8 cellular contexts compared by ENCODE assay signal in the genomic region with DNA sequence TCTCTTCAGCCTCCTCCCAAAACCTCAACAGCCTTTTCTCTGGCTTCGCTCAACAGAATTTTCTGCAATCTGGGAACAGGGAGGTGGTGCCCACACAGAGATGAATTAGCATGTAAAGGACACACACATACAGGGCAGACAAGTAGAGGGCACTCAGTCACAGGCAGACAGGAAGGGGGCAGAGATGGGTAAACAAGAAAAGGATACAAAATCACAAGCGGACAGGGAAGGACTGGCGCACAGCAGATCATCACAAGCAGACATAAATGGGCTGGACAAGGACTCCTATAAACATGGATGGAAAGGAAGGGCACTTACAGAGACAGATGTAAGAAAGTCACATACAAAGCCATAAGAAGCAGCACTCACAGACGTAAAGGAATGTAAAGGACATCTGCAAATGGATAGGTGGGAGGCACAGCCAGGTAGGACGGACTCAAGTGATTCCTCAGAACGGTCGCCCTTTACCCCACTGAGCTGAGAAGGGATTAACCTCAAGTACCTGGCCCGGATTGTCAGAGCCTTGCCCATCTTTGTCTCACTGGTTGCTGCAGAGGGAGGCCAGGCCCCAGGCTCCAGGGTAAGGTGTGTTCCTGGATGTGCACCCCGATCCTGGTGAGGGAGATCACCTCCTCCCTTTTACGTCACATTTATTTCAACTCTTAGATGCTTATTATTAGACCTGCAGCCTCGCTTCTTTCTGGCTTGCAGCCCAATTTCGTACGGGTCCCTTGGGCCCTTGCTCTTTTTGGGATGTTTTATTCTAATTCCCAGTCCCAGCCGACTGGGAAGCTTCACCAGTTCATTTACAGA. TPM values are rescaled to one million over a fixed set of nuclear protein-coding genes. Genes with fewer than 3 reads are reported as not detected.
A peak's percentile ranks its signal among the peaks of the same experiment; 100 is the strongest.
DNase-seq lines count a peak whose midpoint lies in the region; ATAC-seq, FAIRE-seq and TF ChIP-seq lines count a peak whose summit lies in the region.

No MANE protein-coding gene starts in this region.

- no peaks in the 10 kb centered on the region for H3K9me2 ChIP-seq in SK-N-SH

- no peak for TF ChIP-seq EP300 in SK-N-SH (IDR thresholded peaks at IDR 0.05; ENCODE audit: borderline replicate concordance in 1 of 2, low read depth in 1 of 2, low read length in 1 of 2)

- peaks cover 9% of the 10 kb centered on the region; the same call in 1 of the 2 replicates for H4K20me1 ChIP-seq in SK-N-SH (ENCODE audit: insufficient read depth)

- H3K4me2 ChIP-seq in SK-N-SH, result peak overlapping the region; percentile 83

- POLR2A ChIA-PET in SK-N-SH (lab: Yijun Ruan, JAX), result interaction anchor here (0.7 to 3.9 kb wide), 9 partner anchors 10 to 94 kb away, joined by 3 to 27 read pairs (median 4); partner anchors contain the start of genes HDGF, ISG20L2, METTL25B and MRPL24

- H3K36me3 ChIP-seq in SK-N-SH (replicated peaks in 1 of 2; ENCODE audit: control insufficient read depth in 1 of 2, insufficient read depth in 2 of 2, low read length in 1 of 2) (peaks cover 15 to 16% of the 10 kb centered on the region in 2 experiments), left ventricle myocardium inferior (peaks cover 8% of the 10 kb centered on the region), small intestine (ENCODE audit: control insufficient read depth in 2 of 2, insufficient read depth in 2 of 2, low read length in 2 of 2) (peaks cover 0 to 3% of the 10 kb centered on the region in 2 donors)

- peak overlapping the region; percentile 82 for H3K9ac ChIP-seq in SK-N-SH

- no peak for TF ChIP-seq CTCF in SK-N-SH (IDR thresholded peaks at IDR 0.05)
- TF ChIP-seq CTCF in left ventricle myocardium inferior (IDR thresholded peaks at IDR 0.05; ENCODE audit: borderline replicate concordance), result no peak

- FAIRE-seq in small intestine (lab: Jason Lieb, UNC), result no peak

- H2AFZ ChIP-seq in SK-N-SH (ENCODE audit: low read depth), result peak overlapping the region; percentile 85

- CTCF ChIA-PET in SK-N-SH (lab: Yijun Ruan, JAX), result interaction anchor here (0.7 to 9.5 kb wide), 16 partner anchors 15 to 409 kb away, joined by 3 to 64 read pairs (median 4); partner anchors contain the start of genes HDGF, INSRR, METTL25B and MRPL24

- intact Hi-C loops in left ventricle myocardium inferior (cut with micrococcal nuclease), result no loop called here

- H3K9me3 ChIP-seq in SK-N-SH (no peaks in the 10 kb centered on the region), left ventricle myocardium inferior (replicated peaks) (no peaks in the 10 kb centered on the region), small intestine (ENCODE audit: control insufficient read depth, low read depth) (no peaks in the 10 kb centered on the region)

- peak overlapping the region; percentile 71 to 88 for H3K27ac ChIP-seq in SK-N-SH (ENCODE audit: low read depth in 2 of 2, low read length in 1 of 2)
- peak overlapping the region; percentile 88 for H3K27ac ChIP-seq in left ventricle myocardium inferior (replicated peaks)
- peak overlapping the region; percentile 65 to 97 for H3K27ac ChIP-seq in small intestine (ENCODE audit: low read depth in 1 of 2, low read length in 1 of 2)

- no peaks in the 10 kb centered on the region for H3F3A ChIP-seq in SK-N-SH (replicated peaks; ENCODE audit: insufficient read depth)

- ATAC-seq in HG02885 (IDR thresholded peaks at IDR 0.05; ENCODE audit: poor library complexity, unreplicated experiment) (peak; percentile 3), HG03139 (IDR thresholded peaks at IDR 0.05; ENCODE audit: unreplicated experiment) (no peak)

- no peak for TF ChIP-seq RAD21 in SK-N-SH (IDR thresholded peaks at IDR 0.05; ENCODE audit: low read length)

- peaks cover 20 to 21% of the 10 kb centered on the region in 2 experiments; a peak in 3 of 4 replicates for H3K4me1 ChIP-seq in SK-N-SH (ENCODE audit: control insufficient read depth in 1 of 2, insufficient read depth in 2 of 2, low read depth in 1 of 2, low read length in 1 of 2)
- peaks cover 52% of the 10 kb centered on the region for H3K4me1 ChIP-seq in left ventricle myocardium inferior
- peaks cover 3% of the 10 kb centered on the region in 2 donors for H3K4me1 ChIP-seq in small intestine (ENCODE audit: control insufficient read depth in 2 of 2, insufficient read depth in 1 of 2, low read depth in 1 of 2, low read length in 1 of 2)

- 14% methylated on average over 13 of the region's 14 CpGs for WGBS in SK-N-SH (ENCODE audit: low lambda C conversion rate)
- WGBS in small intestine, 3 donors, result 4 to 8% (median 6%) methylated on average over 14 of the region's 14 CpGs

- H3K79me2 ChIP-seq in SK-N-SH (ENCODE audit: insufficient read depth), result peaks cover 53% of the 10 kb centered on the region

- peak; percentile 47 for DNase-seq in NCI-H510A treated with DMSO at 0.1 percent for 48 hours (lab: John Stamatoyannopoulos, UW)
- DNase-seq in NCI-H510A (lab: John Stamatoyannopoulos, UW), result no peak
- DNase-seq in SK-N-SH, result peak; percentile 47
- no peak for DNase-seq in left ventricle myocardium inferior
- DNase-seq in small intestine, result no peak
- no peak for DNase-seq in effector CD8-positive, alpha-beta T cell (lab: John Stamatoyannopoulos, UW)

- H3K4me3 ChIP-seq in SK-N-SH (ENCODE audit: low read depth in 2 of 2, low read length in 1 of 2) (peak overlapping the region; percentile 63 to 75), left ventricle myocardium inferior (peak overlapping the region; percentile 97), small intestine (ENCODE audit: low read depth in 1 of 2, low read length in 2 of 2) (peak overlapping the region; percentile 38 to 69)

- H3K27me3 ChIP-seq in SK-N-SH (ENCODE audit: insufficient read depth) (no peaks in the 10 kb centered on the region), left ventricle myocardium inferior (ENCODE audit: low read depth) (no peaks in the 10 kb centered on the region), small intestine (ENCODE audit: control insufficient read depth in 2 of 2, insufficient read depth in 2 of 2, low read length in 2 of 2) (no peaks in the 10 kb centered on the region)

TF ChIP-seq in SK-N-SH, 30 proteins besides CTCF, POLR2A, EP300 and RAD21:
- TF ChIP-seq EZH2phosphoT487 (IDR thresholded peaks at IDR 0.05; ENCODE audit: borderline replicate concordance, low read depth), result no peak
- 0 out of 2 replicates have a peak, but pooled peaks have one; percentile 4 for TF ChIP-seq SIN3A (IDR thresholded peaks at IDR 0.05; ENCODE audit: borderline replicate concordance, low read depth, low read length)
- TF ChIP-seq SMC3 (IDR thresholded peaks at IDR 0.05; ENCODE audit: low read depth, low read length), result peak; percentile 3; the same call in 1 of the 2 replicates

RNA-seq across cellular contexts. Expression of gene PRCC, which starts 0.8 kb away (rescaled TPM):
- 39.2 and 51.8 TPM in 2 replicates for polyA plus RNA-seq in SK-N-SH (2012; rRNA removed)
- 33.6 and 45.5 TPM in 2 replicates for polyA plus RNA-seq in SK-N-SH (2012; cell fraction: cytosol; rRNA removed)
- 54.8 and 58.9 TPM in 2 replicates for polyA plus RNA-seq in SK-N-SH (2012; cell fraction: nucleus; rRNA removed)
- 36.3 TPM for total RNA-seq in left ventricle myocardium inferior
- polyA plus RNA-seq in small intestine, result 10 to 100 TPM; 45.2 to 55.0 (median 50.5) TPM

RNA-seq across cellular contexts. Expression of gene HDGF, which starts 15.0 kb away (rescaled TPM):
- polyA plus RNA-seq in SK-N-SH (2012; rRNA removed) (152 and 166 TPM in 2 replicates), small intestine (100 to 1,000 TPM; 273 to 308 (median 280) TPM)
- 192 and 197 TPM in 2 replicates for polyA plus RNA-seq in SK-N-SH (2012; cell fraction: cytosol; rRNA removed)
- polyA plus RNA-seq in SK-N-SH (2012; cell fraction: nucleus; rRNA removed), result 145 and 148 TPM in 2 replicates
- total RNA-seq in left ventricle myocardium inferior, result 145 TPM

RNA-seq across cellular contexts. Expression of gene MRPL24, which starts 25.6 kb away (rescaled TPM):
- polyA plus RNA-seq in SK-N-SH (2012; rRNA removed) (149 and 171 TPM in 2 replicates), small intestine (100 to 1,000 TPM in 1 of 3 donors, 10 to 100 TPM in 2; 57.7 to 102 (median 59.2) TPM)
- polyA plus RNA-seq in SK-N-SH (2012; cell fraction: cytosol; rRNA removed), result 141 and 142 TPM in 2 replicates
- 99.8 and 109 TPM in 2 replicates for polyA plus RNA-seq in SK-N-SH (2012; cell fraction: nucleus; rRNA removed)
- 92.1 TPM for total RNA-seq in left ventricle myocardium inferior

RNA-seq across cellular contexts. Expression of gene ISG20L2, which starts 37.9 kb away (rescaled TPM):
- polyA plus RNA-seq in SK-N-SH (2012; rRNA removed), result 31.6 and 44.3 TPM in 2 replicates
- polyA plus RNA-seq in SK-N-SH (2012; cell fraction: cytosol; rRNA removed), result 28.2 and 36.0 TPM in 2 replicates
- polyA plus RNA-seq in SK-N-SH (2012; cell fraction: nucleus; rRNA removed), result 22.9 and 32.5 TPM in 2 replicates
- total RNA-seq in left ventricle myocardium inferior, result 11.5 TPM
- polyA plus RNA-seq in small intestine, result 10 to 100 TPM; 12.5 to 16.6 (median 13.2) TPM

RNA-seq across cellular contexts. Expression of gene METTL25B, which starts 38.2 kb away (rescaled TPM):
- polyA plus RNA-seq in SK-N-SH (2012; rRNA removed) (20.1 and 21.2 TPM in 2 replicates), small intestine (10 to 100 TPM; 27.8 to 79.8 (median 41.1) TPM)
- 10.7 and 14.0 TPM in 2 replicates for polyA plus RNA-seq in SK-N-SH (2012; cell fraction: cytosol; rRNA removed)
- polyA plus RNA-seq in SK-N-SH (2012; cell fraction: nucleus; rRNA removed), result 51.7 and 72.4 TPM in 2 replicates
- total RNA-seq in left ventricle myocardium inferior, result 18.1 TPM

Comparison
In these comparisons a context has a peak if more than half of its experiments do, and no peak if none do; other contexts are left out.
1. DNase-seq: peak in NCI-H510A treated with DMSO at 0.1 percent for 48 hours (single experiment) and SK-N-SH (single experiment); none in NCI-H510A (single experiment), left ventricle myocardium inferior (single experiment), small intestine (single experiment) and effector CD8-positive, alpha-beta T cell (single experiment).
2. Peak in every context shown above with its lines, with median percentiles within 50 percentile points of each other: H3K27ac ChIP-seq and H3K4me3 ChIP-seq.